9 cellular contexts compared by ENCODE assay signal in the genomic region with DNA sequence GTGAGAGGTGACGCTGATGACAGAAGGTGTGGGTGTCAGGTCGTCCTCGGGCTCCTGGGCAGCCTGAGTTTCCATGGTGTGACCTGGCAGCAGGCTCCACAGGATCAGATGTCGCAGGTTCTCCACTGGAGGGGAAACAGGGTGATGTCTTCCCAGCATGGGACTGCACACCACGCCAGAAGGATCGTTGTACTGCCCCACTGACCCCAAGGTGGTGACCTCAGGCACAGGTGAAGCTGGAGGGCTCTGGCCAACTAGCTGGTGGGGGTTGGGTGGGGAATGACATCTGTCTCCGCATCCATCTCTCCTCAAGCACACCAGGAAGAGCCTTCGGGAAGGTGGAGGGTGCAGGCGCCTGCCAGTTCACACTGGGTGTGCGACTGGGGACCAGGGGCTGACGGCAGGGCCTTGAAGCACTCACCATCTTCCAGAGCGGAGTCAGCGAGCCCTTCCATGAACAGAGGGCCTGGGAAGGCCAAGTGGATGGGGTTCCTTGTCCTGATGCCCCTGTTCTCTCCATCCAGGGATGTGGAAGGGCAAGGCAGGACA. TPM values are rescaled to one million over a fixed set of nuclear protein-coding genes. Genes with fewer than 3 reads are reported as not detected.
"Had no signal": no experiment of that assay in that cellular context is flagged by ENCODE, and none has a peak within 500 bp of the region (broad histone marks: within the 10 kb centered on the region; RNA-seq: fewer than 3 reads in every experiment).

No MANE protein-coding gene starts in this region.

- H3K4me3 Mint-ChIP-seq: HFFc6, IgD-negative memory B cell had no signal

- H3K27me3 Mint-ChIP-seq: IgD-negative memory B cell had no signal

- H3K27ac Mint-ChIP-seq: HFFc6 had no signal

- H3K9me3 Mint-ChIP-seq: HFFc6, IgD-negative memory B cell had no signal

- ATAC-seq: HCT116 had no signal

- DNase-seq: GM23248, GOT3, H7, HFFc6, KBM-7 had no signal

RNA-seq across cellular contexts. Expression of gene LRRC71, which starts 19.4 kb away (rescaled TPM):
- total RNA-seq: H4, H7, HT-29 had no signal

RNA-seq across cellular contexts. Expression of gene PEAR1, which starts 46.3 kb away (rescaled TPM):
- total RNA-seq: H4 had no signal
